ENCODE assay signal across 22 cellular contexts in the genomic region with DNA sequence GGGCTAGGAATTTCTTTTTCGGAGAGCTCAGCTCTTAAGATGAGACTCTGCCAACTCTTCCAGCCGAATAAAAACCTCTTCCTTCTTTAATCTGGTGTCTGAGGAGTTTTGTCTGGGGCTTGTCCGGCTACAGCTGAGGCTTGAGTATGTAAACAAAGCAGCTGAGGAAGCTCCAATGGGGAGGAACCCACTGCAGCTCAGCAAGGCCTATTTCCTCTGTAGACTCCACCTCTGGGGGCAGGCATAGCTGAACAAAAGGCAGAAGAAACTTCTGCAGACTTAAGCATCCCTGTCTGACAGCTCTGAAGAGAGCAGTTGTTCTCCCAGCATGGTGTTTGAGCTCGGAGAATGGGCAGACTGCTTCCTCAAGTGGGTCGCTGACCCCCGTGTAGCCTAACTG.
"Had no signal": no experiment of that assay in that cellular context is flagged by ENCODE, and none has a peak within 500 bp of the region (broad histone marks: within the 10 kb centered on the region; RNA-seq: fewer than 3 reads in every experiment).

No MANE protein-coding gene starts in this region.

- ATAC-seq: activated T-helper 17 cell treated with anti-CD3 and anti-CD28 coated beads, Interleukin-2, amount 50 U/mL, for 72 hours; effector memory CD8-positive, alpha-beta T cell; gastrocnemius medialis; naive thymus-derived CD4-positive, alpha-beta T cell; pancreas; right lobe of liver had no signal

- H3K9me3 Mint-ChIP-seq: type B pancreatic cell had no signal

- H3K27me3 Mint-ChIP-seq: activated CD4-positive, alpha-beta memory T cell treated with anti-CD3 and anti-CD28 coated beads, Interleukin-2, amount 10 ng/mL, durations not matched to agents 7 days and 5 days; activated naive CD8-positive, alpha-beta T cell treated with anti-CD3 and anti-CD28 coated beads for 36 hours; activated T-helper 17 cell treated with anti-CD3 and anti-CD28 coated beads, Interleukin-2, amount 50 U/mL, for 72 hours; effector memory CD8-positive, alpha-beta T cell; naive thymus-derived CD4-positive, alpha-beta T cell; type B pancreatic cell had no signal

- H3K4me3 Mint-ChIP-seq: activated CD4-positive, alpha-beta memory T cell treated with anti-CD3 and anti-CD28 coated beads, Interleukin-2, amount 10 ng/mL, durations not matched to agents 7 days and 5 days; activated naive CD8-positive, alpha-beta T cell treated with anti-CD3 and anti-CD28 coated beads for 36 hours; activated T-helper 17 cell treated with anti-CD3 and anti-CD28 coated beads, Interleukin-2, amount 50 U/mL, for 72 hours; effector memory CD8-positive, alpha-beta T cell; naive thymus-derived CD4-positive, alpha-beta T cell; T-helper 2 cell treated with Interferon-gamma antibody and Interleukin-4, amounts not matched to agents 5 μg/mL and 100 μg/mL, for 36 hours; type B pancreatic cell had no signal

- DNase-seq: activated CD4-positive, alpha-beta memory T cell treated with anti-CD3 and anti-CD28 coated beads, Interleukin-2, amount 10 ng/mL, durations not matched to agents 7 days and 5 days; activated CD4-positive, alpha-beta T cell treated with anti-CD3 and anti-CD28 coated beads for 48 hours; activated CD4-positive, CD25-positive, alpha-beta regulatory T cell; activated naive CD4-positive, alpha-beta T cell; activated naive CD8-positive, alpha-beta T cell treated with anti-CD3 and anti-CD28 coated beads for 36 hours; activated T-cell treated with anti-CD3 and anti-CD28 coated beads, Interleukin-2, amount 50 U/mL, for 1 hour; amygdala; effector memory CD8-positive, alpha-beta T cell; gastrocnemius medialis; head of caudate nucleus; kidney glomerular epithelial cell; left ventricle myocardium inferior; naive thymus-derived CD4-positive, alpha-beta T cell; pancreas; right lobe of liver; stimulated activated CD4-positive, alpha-beta T cell treated with anti-CD3 and anti-CD28 coated beads, Interleukin-4, amount 100 ng/mL, for 1 hour; stomach had no signal

- H3K27ac Mint-ChIP-seq: activated CD4-positive, alpha-beta memory T cell treated with anti-CD3 and anti-CD28 coated beads, Interleukin-2, amount 10 ng/mL, durations not matched to agents 7 days and 5 days; activated naive CD8-positive, alpha-beta T cell treated with anti-CD3 and anti-CD28 coated beads for 36 hours; activated T-helper 17 cell treated with anti-CD3 and anti-CD28 coated beads, Interleukin-2, amount 50 U/mL, for 72 hours; effector memory CD8-positive, alpha-beta T cell; naive thymus-derived CD4-positive, alpha-beta T cell; T-helper 2 cell treated with Interferon-gamma antibody and Interleukin-4, amounts not matched to agents 5 μg/mL and 100 μg/mL, for 36 hours; type B pancreatic cell had no signal

- H3K4me1 Mint-ChIP-seq: activated CD4-positive, alpha-beta memory T cell treated with anti-CD3 and anti-CD28 coated beads, Interleukin-2, amount 10 ng/mL, durations not matched to agents 7 days and 5 days; activated naive CD8-positive, alpha-beta T cell treated with anti-CD3 and anti-CD28 coated beads for 36 hours; activated T-helper 17 cell treated with anti-CD3 and anti-CD28 coated beads, Interleukin-2, amount 50 U/mL, for 72 hours; naive thymus-derived CD4-positive, alpha-beta T cell had no signal

- H3K36me3 Mint-ChIP-seq: activated naive CD8-positive, alpha-beta T cell treated with anti-CD3 and anti-CD28 coated beads for 36 hours; type B pancreatic cell had no signal

- H3K4me3 ChIP-seq: cardiac muscle cell, gastrocnemius medialis, left ventricle myocardium inferior, pancreas, right lobe of liver, smooth muscle cell, stomach had no signal
